Comparison of ENCODE assay signal across 9 cellular contexts in the genomic region with DNA sequence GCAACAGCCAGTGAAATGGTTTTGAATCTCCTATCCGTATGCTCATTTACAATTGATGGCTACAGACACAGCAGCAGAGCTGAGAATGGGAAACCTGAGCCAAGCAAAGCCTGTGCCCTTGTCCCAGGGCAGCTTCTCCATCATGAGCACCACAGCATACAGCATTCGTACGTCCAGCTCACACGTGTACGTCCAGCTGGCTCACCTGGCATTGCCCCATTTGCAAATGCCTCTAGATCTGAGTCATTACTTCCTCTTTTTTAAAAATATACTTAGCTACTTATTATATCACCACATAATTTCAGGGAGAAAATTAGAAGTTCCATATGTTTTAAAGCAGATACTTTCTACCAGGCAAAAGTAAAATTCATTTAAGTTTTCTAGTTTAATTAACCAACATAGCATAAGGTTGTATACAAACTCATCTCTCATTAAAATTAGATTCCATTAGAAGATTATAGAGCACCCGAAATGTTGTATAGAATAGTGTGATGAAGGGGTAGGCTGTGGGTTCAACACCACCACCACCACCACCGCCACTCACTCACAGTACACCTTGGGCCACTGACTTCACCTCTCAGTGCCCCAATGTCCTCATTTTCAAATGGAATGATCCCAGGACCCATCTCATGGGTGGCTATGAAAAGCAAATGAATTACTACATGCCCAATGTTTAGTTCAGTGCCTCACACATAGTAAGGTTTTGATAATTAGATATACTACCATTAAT. TPM values are rescaled to one million over a fixed set of nuclear protein-coding genes. Genes with fewer than 3 reads are reported as not detected.
A peak's percentile ranks its signal among the peaks of the same experiment; 100 is the strongest.
DNase-seq lines count a peak whose midpoint lies in the region; ATAC-seq, FAIRE-seq and TF ChIP-seq lines count a peak whose summit lies in the region.
"Had no signal": no experiment of that assay in that cellular context is flagged by ENCODE, and none has a peak within 500 bp of the region (broad histone marks: within the 10 kb centered on the region; RNA-seq: fewer than 3 reads in every experiment).

No MANE protein-coding gene starts in this region.

- H3K4me3 Mint-ChIP-seq in astrocyte (ENCODE audit: unreplicated experiment): no peak overlapping the region
- H3K4me3 Mint-ChIP-seq: brain had no signal

- TF ChIP-seq CTCF in DOHH2 (IDR thresholded peaks at IDR 0.05; ENCODE audit: low read depth, low read length, poor library complexity, severe bottlenecking) (no peak), astrocyte (IDR thresholded peaks at IDR 0.05; ENCODE audit: insufficient read depth, low read depth, low read length) (no peak)

- H3K9me3 ChIP-seq in DOHH2 (ENCODE audit: control insufficient read depth, insufficient read depth, low read length): no peaks in the 10 kb centered on the region
- peaks cover 6% of the 10 kb centered on the region for H3K9me3 ChIP-seq in astrocyte (ENCODE audit: insufficient read depth, low read depth, low read length)

- peak overlapping the region; percentile 25 for H3K4me2 ChIP-seq in DOHH2 (ENCODE audit: low read length)
- H3K4me2 ChIP-seq in astrocyte (ENCODE audit: low read length): no peak overlapping the region

- H3K36me3 ChIP-seq in DOHH2 (ENCODE audit: control insufficient read depth, low read length) (no peaks in the 10 kb centered on the region), astrocyte (ENCODE audit: insufficient read depth, low read length) (no peaks in the 10 kb centered on the region)

- H3F3A ChIP-seq in DOHH2 (ENCODE audit: control insufficient read depth, insufficient read depth): no peaks in the 10 kb centered on the region

- peaks cover 8% of the 10 kb centered on the region for H3K4me1 Mint-ChIP-seq in astrocyte (ENCODE audit: low read depth, unreplicated experiment)

- DNase-seq in astrocyte (ENCODE audit: low read depth): peak; percentile 83
- no peak for DNase-seq in activated T-cell treated with anti-CD3 and anti-CD28 coated beads, Interleukin-2, amount 50 U/mL, for 1 hour
- no peak for DNase-seq in HUDEP-2 (lab: John Stamatoyannopoulos, UW; ENCODE audit: unreplicated experiment in 76 of 76)
- no peak for DNase-seq in NK-92 treated with Interleukin-12 subunit alpha and Interleukin-12 subunit beta, amount 100 ng/mL, for 24 hours (lab: John Stamatoyannopoulos, UW)
- no peak for DNase-seq in NCI-H2107 (lab: John Stamatoyannopoulos, UW)

- peaks cover 2% of the 10 kb centered on the region for H3K9me3 Mint-ChIP-seq in astrocyte (ENCODE audit: unreplicated experiment)

- peaks cover 3% of the 10 kb centered on the region for H3K36me3 Mint-ChIP-seq in astrocyte (ENCODE audit: low read depth, unreplicated experiment)
- H3K36me3 Mint-ChIP-seq: brain had no signal

- H3K79me2 ChIP-seq in DOHH2 (ENCODE audit: control insufficient read depth, low read length): no peaks in the 10 kb centered on the region
- H3K79me2 ChIP-seq in astrocyte (ENCODE audit: insufficient read depth, low read length): no peaks in the 10 kb centered on the region

- ATAC-seq in GM21390 (IDR thresholded peaks at IDR 0.05; ENCODE audit: unreplicated experiment): peak; percentile 80
- peak; percentile 93 for ATAC-seq in HG03442 (IDR thresholded peaks at IDR 0.05; ENCODE audit: unreplicated experiment)

- no peak overlapping the region for H3K4me3 ChIP-seq in DOHH2 (ENCODE audit: low read length)
- no peak overlapping the region for H3K4me3 ChIP-seq in astrocyte (ENCODE audit: insufficient read depth, low read depth, low read length)

- H3K27ac ChIP-seq in DOHH2 (ENCODE audit: low read depth, low read length) (no peak overlapping the region), astrocyte (ENCODE audit: low read depth, low read length) (no peak overlapping the region)

- H3K27me3 Mint-ChIP-seq in astrocyte (ENCODE audit: low read depth, unreplicated experiment): peaks cover 7% of the 10 kb centered on the region

- no peak for FAIRE-seq in astrocyte (lab: Jason Lieb, UNC)

- no peaks in the 10 kb centered on the region for H3K9me2 ChIP-seq in DOHH2 (replicated peaks; ENCODE audit: control insufficient read depth, low read length)

- H3K27me3 ChIP-seq in DOHH2 (ENCODE audit: control insufficient read depth, low read length) (peaks cover 13% of the 10 kb centered on the region), astrocyte (ENCODE audit: insufficient read depth, low read length) (no peaks in the 10 kb centered on the region)

- no peak overlapping the region for H2AFZ ChIP-seq in astrocyte (ENCODE audit: low read depth, low read length)

- H3K4me1 ChIP-seq in DOHH2 (ENCODE audit: control insufficient read depth, low read length): peaks cover 13% of the 10 kb centered on the region
- H3K4me1 ChIP-seq in astrocyte (ENCODE audit: insufficient read depth, low read length): peaks cover 9% of the 10 kb centered on the region

- H3K9ac ChIP-seq in astrocyte (ENCODE audit: low read length): no peak overlapping the region

- no peaks in the 10 kb centered on the region for H4K20me1 ChIP-seq in DOHH2 (ENCODE audit: control insufficient read depth, insufficient read depth, low read depth, low read length)
- no peaks in the 10 kb centered on the region for H4K20me1 ChIP-seq in astrocyte (ENCODE audit: insufficient read depth, low read length)

- no peak overlapping the region for H3K27ac Mint-ChIP-seq in astrocyte (ENCODE audit: unreplicated experiment)
- H3K27ac Mint-ChIP-seq: brain had no signal

RNA-seq across cellular contexts. Expression of gene TMEM177, which starts 31.4 kb away (rescaled TPM):
- 10.6 and 11.4 TPM in 2 replicates for total RNA-seq in astrocyte
